Comparison of ENCODE assay signal across 8 cellular contexts in the genomic region with DNA sequence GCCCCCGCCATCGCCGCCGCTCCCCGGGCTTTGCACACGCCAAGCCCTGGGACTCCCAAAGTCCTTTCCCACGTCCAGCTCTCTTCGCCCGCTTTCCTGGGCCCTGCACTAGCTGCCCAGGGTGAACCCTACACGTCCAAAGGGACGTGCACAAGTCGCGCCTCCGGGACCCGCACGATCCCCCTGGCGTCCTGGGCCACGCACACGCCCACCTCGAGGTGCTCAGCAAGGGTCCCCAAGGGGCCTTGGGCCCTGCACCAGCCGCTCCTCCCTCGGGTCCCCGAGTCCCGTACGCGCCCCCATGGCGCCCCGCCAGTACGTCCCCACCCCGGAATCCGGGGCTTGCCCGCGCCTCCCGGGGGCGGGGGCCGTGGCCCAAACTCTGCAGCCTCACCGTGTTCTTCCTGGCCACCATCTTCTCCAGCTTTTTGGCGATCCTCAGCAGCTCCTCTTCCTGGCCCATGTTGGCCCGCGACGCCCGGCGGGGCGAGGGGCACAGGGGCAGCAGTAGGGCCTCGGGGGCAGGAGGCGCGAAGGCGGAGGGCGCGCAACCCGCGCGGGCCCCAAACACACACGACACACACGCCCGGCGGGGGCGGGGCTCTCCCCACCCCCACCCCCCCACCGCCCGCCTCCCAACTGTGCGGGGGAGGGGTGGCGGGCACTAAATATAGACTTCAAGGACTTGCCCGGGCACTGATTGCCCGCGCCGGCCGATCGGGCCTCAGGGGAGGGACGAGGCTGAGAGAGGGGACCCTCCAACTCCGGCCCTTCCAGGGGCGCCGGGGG. TPM values are rescaled to one million over a fixed set of nuclear protein-coding genes. Genes with fewer than 3 reads are reported as not detected.
DNase-seq lines count a peak whose midpoint lies in the region; ATAC-seq and TF ChIP-seq lines count a peak whose summit lies in the region.

A gene (minus strand): TSS at position 578 of the 789 bp plus-strand sequence. CDS start 115 bp downstream, at position 463.

- POLR2A ChIA-PET in activated CD4-positive, alpha-beta memory T cell treated with anti-CD3 and anti-CD28 coated beads, Interleukin-2, amount 10 ng/mL, durations not matched to agents 7 days and 5 days (lab: Charles Lee) = interaction anchor here (1.1 kb wide), 1 partner anchor 80 kb away, joined by 4 read pairs; a partner anchor contains a TSS

- H3K27me3 Mint-ChIP-seq in activated CD4-positive, alpha-beta memory T cell treated with anti-CD3 and anti-CD28 coated beads, Interleukin-2, amount 10 ng/mL, durations not matched to agents 7 days and 5 days = peaks cover 52% of the 10 kb centered on the region
- H3K27me3 Mint-ChIP-seq in natural killer cell treated with Interleukin-12 subunit alpha and Interleukin-12 subunit beta and Interleukin-15 and Interleukin-18, amount 100 ng/mL, for 72 hours = peaks cover 22 to 28% of the 10 kb centered on the region in 2 donors

- ATAC-seq in esophagus mucosa (peak; percentile 56), HG03159 (IDR thresholded peaks at IDR 0.05; ENCODE audit: unreplicated experiment) (no peak), HG02981 (IDR thresholded peaks at IDR 0.05; ENCODE audit: unreplicated experiment) (no peak), GM19324 (IDR thresholded peaks at IDR 0.05; ENCODE audit: low FRiP score, unreplicated experiment) (no peak), HG03175 (IDR thresholded peaks at IDR 0.05; ENCODE audit: unreplicated experiment) (no peak)
- ATAC-seq in natural killer cell treated with Interleukin-12 subunit alpha and Interleukin-12 subunit beta and Interleukin-15 and Interleukin-18, amount 100 ng/mL, for 72 hours = peak in 1 of 2 donors; percentile 5

- peaks cover 33% of the 10 kb centered on the region for H3K4me1 Mint-ChIP-seq in activated CD4-positive, alpha-beta memory T cell treated with anti-CD3 and anti-CD28 coated beads, Interleukin-2, amount 10 ng/mL, durations not matched to agents 7 days and 5 days
- H3K4me1 Mint-ChIP-seq in natural killer cell treated with Interleukin-12 subunit alpha and Interleukin-12 subunit beta and Interleukin-15 and Interleukin-18, amount 100 ng/mL, for 72 hours (ENCODE audit: low read depth in 2 of 2) = peaks cover 15 to 16% of the 10 kb centered on the region in 2 donors

- H3K36me3 Mint-ChIP-seq in activated CD4-positive, alpha-beta memory T cell treated with anti-CD3 and anti-CD28 coated beads, Interleukin-2, amount 10 ng/mL, durations not matched to agents 7 days and 5 days (ENCODE audit: low read depth) = no peaks in the 10 kb centered on the region
- no peaks in the 10 kb centered on the region for H3K36me3 Mint-ChIP-seq in natural killer cell treated with Interleukin-12 subunit alpha and Interleukin-12 subunit beta and Interleukin-15 and Interleukin-18, amount 100 ng/mL, for 72 hours

- peak within 1 kb of the TSS; percentile 65 for H3K4me3 Mint-ChIP-seq in activated CD4-positive, alpha-beta memory T cell treated with anti-CD3 and anti-CD28 coated beads, Interleukin-2, amount 10 ng/mL, durations not matched to agents 7 days and 5 days
- H3K4me3 Mint-ChIP-seq in natural killer cell treated with Interleukin-12 subunit alpha and Interleukin-12 subunit beta and Interleukin-15 and Interleukin-18, amount 100 ng/mL, for 72 hours = peak within 1 kb of the TSS; percentile 56

- no peaks in the 10 kb centered on the region for H3K9me3 Mint-ChIP-seq in activated CD4-positive, alpha-beta memory T cell treated with anti-CD3 and anti-CD28 coated beads, Interleukin-2, amount 10 ng/mL, durations not matched to agents 7 days and 5 days
- no peaks in the 10 kb centered on the region for H3K9me3 Mint-ChIP-seq in natural killer cell treated with Interleukin-12 subunit alpha and Interleukin-12 subunit beta and Interleukin-15 and Interleukin-18, amount 100 ng/mL, for 72 hours

- no peak for TF ChIP-seq CTCF in HFF-Myc (IDR thresholded peaks at IDR 0.05; ENCODE audit: low read depth, low read length, missing control alignments)

- peak within 1 kb of the TSS; percentile 31 for H3K27ac Mint-ChIP-seq in activated CD4-positive, alpha-beta memory T cell treated with anti-CD3 and anti-CD28 coated beads, Interleukin-2, amount 10 ng/mL, durations not matched to agents 7 days and 5 days
- H3K27ac Mint-ChIP-seq in natural killer cell treated with Interleukin-12 subunit alpha and Interleukin-12 subunit beta and Interleukin-15 and Interleukin-18, amount 100 ng/mL, for 72 hours = no peak within 1 kb of the TSS

- CTCF ChIA-PET in activated CD4-positive, alpha-beta memory T cell treated with anti-CD3 and anti-CD28 coated beads, Interleukin-2, amount 10 ng/mL, durations not matched to agents 7 days and 5 days (lab: Charles Lee) = no interaction called here

- peak within 1 kb of the TSS; percentile 36 for H3K4me3 ChIP-seq in HFF-Myc (replicated peaks; ENCODE audit: low read depth, low read length)

- DNase-seq in HFF-Myc (ENCODE audit: extremely low read depth, low read depth) = no peak
- no peak for DNase-seq in activated CD4-positive, alpha-beta memory T cell treated with anti-CD3 and anti-CD28 coated beads, Interleukin-2, amount 10 ng/mL, durations not matched to agents 7 days and 5 days
- DNase-seq in natural killer cell treated with Interleukin-12 subunit alpha and Interleukin-12 subunit beta and Interleukin-15 and Interleukin-18, amount 100 ng/mL, for 72 hours (ENCODE audit: low spot score) = no peak

RNA-seq across cellular contexts. Expression of the gene that starts here (rescaled TPM):
- total RNA-seq in activated CD4-positive, alpha-beta memory T cell treated with anti-CD3 and anti-CD28 coated beads, Interleukin-2, amount 10 ng/mL, durations not matched to agents 7 days and 5 days = 1 to 10 TPM; 1.2 to 1.7 TPM
- total RNA-seq in esophagus mucosa = 25.6 TPM
- under 1 TPM in 1 of 2 donors, not detected in 1; 0.31 TPM for total RNA-seq in natural killer cell treated with Interleukin-12 subunit alpha and Interleukin-12 subunit beta and Interleukin-15 and Interleukin-18, amount 100 ng/mL, for 72 hours
